Comparison of ENCODE assay signal across 12 cellular contexts in genomic region chr3:11910971-11911531, GRCh38.
A peak's percentile ranks its signal among the peaks of the same experiment; 100 is the strongest.
DNase-seq lines count a peak whose midpoint lies in the region; TF ChIP-seq lines count a peak whose summit lies in the region.
"Had no signal": no experiment of that assay in that cellular context is flagged by ENCODE, and none has a peak within 500 bp of the region (broad histone marks: within the 10 kb centered on the region; RNA-seq: fewer than 3 reads in every experiment).

No MANE protein-coding gene starts in this region.

- no peaks in the 10 kb centered on the region for H3K36me3 ChIP-seq in tibial artery
- H3K36me3 ChIP-seq: cardiac muscle cell, sigmoid colon had no signal

- in situ Hi-C loops in GM13976 (cut with MboI; ENCODE audit: low sequenced_read_pairs, unreplicated experiment), result no loop called here

- peak; percentile 17 for DNase-seq in stimulated activated CD4-positive, alpha-beta T cell treated with anti-CD3 and anti-CD28 coated beads, Interleukin-15, amount 100 ng/mL, for 24 hours
- no peak for DNase-seq in stimulated activated CD4-positive, alpha-beta T cell treated with anti-CD3 and anti-CD28 coated beads, Interleukin-4, amount 100 ng/mL, for 24 hours
- DNase-seq in NAMALWA (ENCODE audit: low spot score) (peak; percentile 8), fibroblast of mammary gland (ENCODE audit: low read depth) (peak; percentile 20), GM13976 (ENCODE audit: low spot score) (no peak), tibial artery (no peak), NCI-H2029 treated with DMSO at 0.1 percent for 48 hours (lab: John Stamatoyannopoulos, UW) (no peak)
- DNase-seq: AML-193, foreskin keratinocyte, NCI-H1092, sigmoid colon had no signal

- TF ChIP-seq CTCF in fibroblast of mammary gland (conservative IDR thresholded peaks at IDR 0.05; ENCODE audit: control insufficient read depth, insufficient read depth, low read depth, low read length) (no peak), GM13976 (IDR thresholded peaks at IDR 0.05; ENCODE audit: borderline replicate concordance, control extremely low read depth, extremely low read depth, insufficient read depth, missing control alignments) (no peak), tibial artery (IDR thresholded peaks at IDR 0.05) (no peak)

- no peak overlapping the region for H3K27ac ChIP-seq in tibial artery
- H3K27ac ChIP-seq: cardiac muscle cell, foreskin keratinocyte, sigmoid colon had no signal

- no peaks in the 10 kb centered on the region for H3K9me3 ChIP-seq in tibial artery
- H3K9me3 ChIP-seq: sigmoid colon had no signal

- H3K27me3 ChIP-seq in tibial artery, result peaks cover 0 to 14% of the 10 kb centered on the region in 2 donors
- H3K27me3 ChIP-seq: cardiac muscle cell, foreskin keratinocyte had no signal

- H3K4me3 ChIP-seq in fibroblast of mammary gland (ENCODE audit: control insufficient read depth, low read depth, low read length) (no peak overlapping the region), tibial artery (no peak overlapping the region)
- H3K4me3 ChIP-seq: cardiac muscle cell, sigmoid colon had no signal

- no peaks in the 10 kb centered on the region for H3K4me1 ChIP-seq in tibial artery
- H3K4me1 ChIP-seq: foreskin keratinocyte, sigmoid colon had no signal

- intact Hi-C loops in tibial artery (cut with DNase I; ENCODE audit: low total_unique reads), result no loop called here

Comparison
In these comparisons a context has a peak if more than half of its experiments do, and no peak if none do; other contexts are left out.
1. DNase-seq: peak in stimulated activated CD4-positive, alpha-beta T cell treated with anti-CD3 and anti-CD28 coated beads, Interleukin-15, amount 100 ng/mL, for 24 hours (single experiment), NAMALWA (single experiment) and fibroblast of mammary gland (single experiment); none in stimulated activated CD4-positive, alpha-beta T cell treated with anti-CD3 and anti-CD28 coated beads, Interleukin-4, amount 100 ng/mL, for 24 hours (single experiment), GM13976 (single experiment), tibial artery (0 of 2) and NCI-H2029 treated with DMSO at 0.1 percent for 48 hours (single experiment).